18 cellular contexts compared by ENCODE assay signal in the genomic region with DNA sequence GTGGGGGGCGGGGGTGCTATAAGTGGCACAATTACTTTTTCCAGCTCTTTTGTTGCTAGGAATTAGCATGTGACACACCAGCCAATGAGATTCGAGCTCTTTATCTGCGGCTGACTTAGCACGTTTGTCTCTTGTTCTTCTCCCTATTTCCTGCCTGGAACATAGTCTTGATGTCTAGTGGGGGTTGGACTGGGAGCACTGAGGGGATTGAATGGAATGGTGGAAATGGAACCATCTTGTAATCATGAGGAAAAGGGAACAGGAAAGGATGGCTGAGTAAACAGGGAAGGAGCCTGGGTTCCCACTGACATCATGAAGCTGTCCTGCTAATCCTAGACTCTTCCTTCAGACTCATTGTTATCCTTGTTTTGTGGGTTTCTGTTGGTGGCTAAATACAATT.
"Had no signal": no experiment of that assay in that cellular context is flagged by ENCODE, and none has a peak within 500 bp of the region (broad histone marks: within the 10 kb centered on the region; RNA-seq: fewer than 3 reads in every experiment).

No MANE protein-coding gene starts in this region.

- ATAC-seq: activated naive CD4-positive, alpha-beta T cell treated with anti-CD3 and anti-CD28 coated beads, Interleukin-2, amount 50 U/mL, for 72 hours; effector memory CD8-positive, alpha-beta T cell; left lung; stimulated activated memory B cell treated with anti-CD40 and anti-IgM and Interleukin-4, amounts not matched to agents 10 μg/mL and 1 μg/mL and 100 μg/mL, for 72 hours had no signal

- DNase-seq: activated B cell treated with CpG ODN at 0.5 μM for 24 hours; activated CD4-positive, alpha-beta T cell treated with anti-CD3 and anti-CD28 coated beads, Interleukin-2, amount 10 ng/mL, durations not matched to agents 24 days and 14 days; activated CD8-positive, alpha-beta memory T cell treated with anti-CD3 and anti-CD28 coated beads for 24 hours; activated gamma-delta T cell treated with Interleukin-2 at 50 U/mL for 16 hours; adrenal gland; dermis blood vessel endothelial cell; effector memory CD8-positive, alpha-beta T cell; foreskin melanocyte; glutamatergic neuron; hippocampal formation; left lung; sigmoid colon; spleen; stimulated activated CD4-positive, alpha-beta T cell treated with anti-CD3 and anti-CD28 coated beads, Interleukin-4, amount 100 ng/mL, for 4 hours; testis had no signal

- H3K27me3 Mint-ChIP-seq: activated B cell treated with CpG ODN at 0.5 μM for 24 hours; effector memory CD8-positive, alpha-beta T cell; stimulated activated memory B cell treated with anti-CD40 and anti-IgM and Interleukin-4, amounts not matched to agents 10 μg/mL and 1 μg/mL and 100 μg/mL, for 72 hours; type B pancreatic cell had no signal

- H3K27ac Mint-ChIP-seq: activated B cell treated with CpG ODN at 0.5 μM for 24 hours; activated CD4-positive, alpha-beta T cell treated with anti-CD3 and anti-CD28 coated beads, Interleukin-2, amount 10 ng/mL, durations not matched to agents 24 days and 14 days; activated naive CD4-positive, alpha-beta T cell treated with anti-CD3 and anti-CD28 coated beads, Interleukin-2, amount 50 U/mL, for 72 hours; effector memory CD8-positive, alpha-beta T cell; stimulated activated memory B cell treated with anti-CD40 and anti-IgM and Interleukin-4, amounts not matched to agents 10 μg/mL and 1 μg/mL and 100 μg/mL, for 72 hours; type B pancreatic cell had no signal

- H3K36me3 Mint-ChIP-seq: activated naive CD4-positive, alpha-beta T cell treated with anti-CD3 and anti-CD28 coated beads, Interleukin-2, amount 50 U/mL, for 72 hours; stimulated activated memory B cell treated with anti-CD40 and anti-IgM and Interleukin-4, amounts not matched to agents 10 μg/mL and 1 μg/mL and 100 μg/mL, for 72 hours; type B pancreatic cell had no signal

- H3K4me1 Mint-ChIP-seq: activated B cell treated with CpG ODN at 0.5 μM for 24 hours; stimulated activated memory B cell treated with anti-CD40 and anti-IgM and Interleukin-4, amounts not matched to agents 10 μg/mL and 1 μg/mL and 100 μg/mL, for 72 hours had no signal

- H3K4me3 Mint-ChIP-seq: activated B cell treated with CpG ODN at 0.5 μM for 24 hours; activated CD4-positive, alpha-beta T cell treated with anti-CD3 and anti-CD28 coated beads, Interleukin-2, amount 10 ng/mL, durations not matched to agents 24 days and 14 days; effector memory CD8-positive, alpha-beta T cell; stimulated activated memory B cell treated with anti-CD40 and anti-IgM and Interleukin-4, amounts not matched to agents 10 μg/mL and 1 μg/mL and 100 μg/mL, for 72 hours; type B pancreatic cell had no signal

- H3K9me3 Mint-ChIP-seq: activated B cell treated with CpG ODN at 0.5 μM for 24 hours; activated naive CD4-positive, alpha-beta T cell treated with anti-CD3 and anti-CD28 coated beads, Interleukin-2, amount 50 U/mL, for 72 hours; stimulated activated memory B cell treated with anti-CD40 and anti-IgM and Interleukin-4, amounts not matched to agents 10 μg/mL and 1 μg/mL and 100 μg/mL, for 72 hours; type B pancreatic cell had no signal
